8 cellular contexts compared by ENCODE assay signal in the genomic region with DNA sequence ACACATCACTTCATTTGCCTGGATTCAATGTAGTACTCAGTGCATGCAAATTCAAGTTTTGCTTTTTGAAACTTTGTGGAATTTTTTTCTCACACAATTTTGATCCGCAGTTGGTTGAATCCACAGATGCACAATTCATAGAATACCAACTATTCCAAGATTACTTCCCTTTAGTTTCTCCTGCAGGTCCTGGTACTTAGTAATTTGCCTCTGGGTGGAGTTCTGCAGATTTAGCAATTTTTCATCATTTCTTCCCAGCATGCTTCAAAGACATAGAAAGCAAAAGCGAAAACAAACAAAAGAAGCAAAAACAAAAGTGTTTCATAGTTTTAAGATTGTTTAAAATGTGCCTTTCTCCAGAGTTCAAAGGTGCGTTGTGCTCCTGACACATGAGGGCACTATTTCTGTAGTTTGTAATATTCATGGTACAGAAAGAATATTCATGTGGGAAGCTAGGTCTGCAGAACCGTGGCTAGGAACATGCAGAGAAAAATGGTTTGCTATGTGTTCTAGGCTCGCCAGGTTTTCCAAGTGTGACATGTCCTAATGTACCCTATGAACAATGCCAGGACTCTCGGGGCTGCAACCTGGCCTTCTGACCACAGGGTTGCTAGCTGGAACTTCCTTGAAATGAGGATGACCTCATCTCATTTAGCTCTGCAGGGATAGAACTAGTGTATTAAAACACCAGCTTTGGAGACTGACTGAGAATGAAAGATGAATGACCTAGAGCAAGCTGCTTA. TPM values are rescaled to one million over a fixed set of nuclear protein-coding genes. Genes with fewer than 3 reads are reported as not detected.
A peak's percentile ranks its signal among the peaks of the same experiment; 100 is the strongest.
DNase-seq lines count a peak whose midpoint lies in the region; ATAC-seq and TF ChIP-seq lines count a peak whose summit lies in the region.

No MANE protein-coding gene starts in this region.

- POLR2A ChIA-PET in CD4-positive, alpha-beta T cell (lab: Charles Lee): interaction anchor here (0.8 to 5.8 kb wide), 12 partner anchors 15 to 115 kb away, joined by 3 to 116 read pairs (median 8); partner anchors contain the start of gene RCSD1

- no peaks in the 10 kb centered on the region for H3K9me3 Mint-ChIP-seq in CD4-positive, alpha-beta T cell

- peak; percentile 89 for ATAC-seq in CD4-positive, alpha-beta T cell (ENCODE audit: poor library complexity)
- ATAC-seq in GM18907 (IDR thresholded peaks at IDR 0.05; ENCODE audit: unreplicated experiment) (peak; percentile 83), HG03159 (IDR thresholded peaks at IDR 0.05; ENCODE audit: unreplicated experiment) (peak; percentile 64), left colon (peak; percentile 88)

- peak in 6 of 10 experiments; percentile 11 to 34 (median 22) for DNase-seq in CD4-positive, alpha-beta T cell
- peak in 2 of 3 donors; percentile 40 to 71 for DNase-seq in Peyer's patch
- peak; percentile 27 for DNase-seq in brain microvascular endothelial cell
- no peak for DNase-seq in left colon
- no peak for DNase-seq in stomach
- no peak for DNase-seq in ecto neural progenitor cell (ENCODE audit: low spot score)

- peaks cover 0 to 30% (median 16%) of the 10 kb centered on the region in 4 donors for H3K4me1 ChIP-seq in Peyer's patch
- peaks cover 14 to 37% (median 26%) of the 10 kb centered on the region in 4 donors for H3K4me1 ChIP-seq in stomach

- peaks cover 38% of the 10 kb centered on the region for H3K4me1 Mint-ChIP-seq in CD4-positive, alpha-beta T cell (ENCODE audit: low read depth)

- no peaks in the 10 kb centered on the region for H3K27me3 ChIP-seq in CD4-positive, alpha-beta T cell (ENCODE audit: control insufficient read depth, insufficient read depth, low read length)
- H3K27me3 ChIP-seq in Peyer's patch (no peaks in the 10 kb centered on the region), brain microvascular endothelial cell (replicated peaks) (no peaks in the 10 kb centered on the region), stomach (no peaks in the 10 kb centered on the region)

- in situ Hi-C loops in brain microvascular endothelial cell (cut with HindIII; ENCODE audit: low pct_ligation_motif_present, low sequenced_read_pairs): no loop called here

- H3K27ac ChIP-seq in CD4-positive, alpha-beta T cell (ENCODE audit: low read depth, low read length): no peak overlapping the region
- H3K27ac ChIP-seq in Peyer's patch: peak overlapping the region in 3 of 4 donors; percentile 15 to 75 (median 48)
- no peak overlapping the region for H3K27ac ChIP-seq in brain microvascular endothelial cell
- H3K27ac ChIP-seq in stomach: peak overlapping the region in 3 of 5 donors; percentile 42 to 83 (median 75)

- H3K4me3 Mint-ChIP-seq in CD4-positive, alpha-beta T cell: peak overlapping the region; percentile 39

- no peak for TF ChIP-seq EP300 in stomach (IDR thresholded peaks at IDR 0.05)

- CTCF ChIA-PET in CD4-positive, alpha-beta T cell (lab: Charles Lee): interaction anchor here (0.6 to 5.1 kb wide), 23 partner anchors 11 to 482 kb away, joined by 3 to 76 read pairs (median 3); partner anchors contain the start of gene CREG1

- peak; percentile 93 for TF ChIP-seq CTCF in CD4-positive, alpha-beta T cell (IDR thresholded peaks at IDR 0.05)
- TF ChIP-seq CTCF in Peyer's patch (IDR thresholded peaks at IDR 0.05) (peak; percentile 36 to 75 (median 67)), brain microvascular endothelial cell (IDR thresholded peaks at IDR 0.05; ENCODE audit: low read depth, low read length, missing control alignments) (peak; percentile 56), stomach (IDR thresholded peaks at IDR 0.05) (peak in 5 of 7 experiments; percentile 27 to 51 (median 40))

- 22 to 29% (median 28%) methylated on average over 6 of the region's 6 CpGs for WGBS in stomach, 5 donors

- TF ChIP-seq POLR2A in Peyer's patch (IDR thresholded peaks at IDR 0.05): no peak
- no peak for TF ChIP-seq POLR2A in stomach (IDR thresholded peaks at IDR 0.05)

- no peaks in the 10 kb centered on the region for H3K27me3 Mint-ChIP-seq in CD4-positive, alpha-beta T cell

- H3K36me3 ChIP-seq in Peyer's patch: no peaks in the 10 kb centered on the region
- H3K36me3 ChIP-seq in brain microvascular endothelial cell (replicated peaks): no peaks in the 10 kb centered on the region
- H3K36me3 ChIP-seq in stomach: no peaks in the 10 kb centered on the region

- intact Hi-C loops in CD4-positive, alpha-beta T cell (cut with DNase I, micrococcal nuclease): loop anchor here (1.0 to 5.0 kb wide), 4 partner anchors 37 to 482 kb away; no protein-coding TSS in a partner anchor
- intact Hi-C loops in left colon (cut with DNase I, micrococcal nuclease): loop anchor here (5.0 to 10.0 kb wide), 2 partner anchors 85 to 87 kb away; no protein-coding TSS in a partner anchor
- intact Hi-C loops in stomach (cut with DNase I; ENCODE audit: low total_unique reads): loop anchor here (5.0 kb wide), 1 partner anchor 87 kb away; no protein-coding TSS in a partner anchor

- no peaks in the 10 kb centered on the region for H3K9me3 ChIP-seq in CD4-positive, alpha-beta T cell (ENCODE audit: control insufficient read depth, low read length)
- H3K9me3 ChIP-seq in Peyer's patch (no peaks in the 10 kb centered on the region), stomach (no peaks in the 10 kb centered on the region)

- H3K36me3 Mint-ChIP-seq in CD4-positive, alpha-beta T cell (ENCODE audit: low read depth): no peaks in the 10 kb centered on the region

- no peak overlapping the region for H3K27ac Mint-ChIP-seq in CD4-positive, alpha-beta T cell

- H3K4me3 ChIP-seq in Peyer's patch (no peak overlapping the region), brain microvascular endothelial cell (ENCODE audit: low read depth, low read length) (no peak overlapping the region), stomach (no peak overlapping the region)

RNA-seq across cellular contexts. Expression of gene RCSD1, which starts 30.0 kb away (rescaled TPM):
- 10 to 100 TPM; 42.3 to 44.6 TPM for total RNA-seq in CD4-positive, alpha-beta T cell
- 10 to 100 TPM in 3 of 4 donors, 1 to 10 TPM in 1; 6.7 to 95.7 (median 11.5) TPM for total RNA-seq in Peyer's patch
- total RNA-seq in left colon: 1 to 10 TPM; 5.5 to 8.6 TPM
- total RNA-seq in stomach: 10 to 100 TPM in 4 of 5 donors, 1 to 10 TPM in 1; 8.2 to 29.0 (median 16.2) TPM
- 10 to 100 TPM in 2 of 3 donors, 1 to 10 TPM in 1; 6.0 to 43.7 (median 23.2) TPM for polyA plus RNA-seq in stomach

RNA-seq across cellular contexts. Expression of gene CREG1, which starts 46.4 kb away (rescaled TPM):
- 10 to 100 TPM; 10.7 to 11.2 TPM for total RNA-seq in CD4-positive, alpha-beta T cell
- total RNA-seq in Peyer's patch (10 to 100 TPM; 50.3 to 80.3 (median 67.6) TPM), left colon (10 to 100 TPM; 48.9 to 67.9 TPM), stomach (100 to 1,000 TPM in 2 of 5 donors, 10 to 100 TPM in 3; 74.9 to 120 (median 87.7) TPM)
- polyA plus RNA-seq in stomach: 10 to 100 TPM; 44.6 to 70.3 (median 65.9) TPM

Comparison
In these comparisons a context has a peak if more than half of its experiments do, and no peak if none do; other contexts are left out.
1. DNase-seq: peak in CD4-positive, alpha-beta T cell (6 of 10), Peyer's patch (2 of 3) and brain microvascular endothelial cell (single experiment); none in left colon (0 of 2), stomach (single experiment) and ecto neural progenitor cell (single experiment).
2. H3K27ac ChIP-seq: peak in Peyer's patch (3 of 4) and stomach (3 of 5); none in CD4-positive, alpha-beta T cell (single experiment) and brain microvascular endothelial cell (single experiment).
3. CTCF ChIP-seq: peak in every context shown above with its lines; median percentile 93 in CD4-positive, alpha-beta T cell; 67 in Peyer's patch; 56 in brain microvascular endothelial cell; 40 in stomach.
4. RNA of gene CREG1, which starts 46.4 kb away (total RNA-seq): 74.9 to 120 TPM in stomach, 50.3 to 80.3 TPM in Peyer's patch and 48.9 to 67.9 TPM in left colon; 10.7 to 11.2 TPM in CD4-positive, alpha-beta T cell; every median in the first group is over 4 times any median in the second.
5. Peak in every context shown above with its lines, with median percentiles within 50 percentile points of each other: ATAC-seq.